21 cellular contexts compared by ENCODE assay signal in genomic region chr5:72271696-72272095, GRCh38.
"Had no signal": no experiment of that assay in that cellular context is flagged by ENCODE, and none has a peak within 500 bp of the region (broad histone marks: within the 10 kb centered on the region; RNA-seq: fewer than 3 reads in every experiment).

No MANE protein-coding gene starts in this region.

- H3K4me3 ChIP-seq: gastrocnemius medialis, left lung, lower lobe of right lung, prostate gland, right lobe of liver, testis had no signal

- H3K27ac ChIP-seq: gastrocnemius medialis, left lung, lower lobe of right lung, parathyroid adenoma, prostate gland, right lobe of liver, testis had no signal

- DNase-seq: endodermal cell; gastrocnemius medialis; immature natural killer cell; left lung; lower lobe of right lung; midbrain; naive B cell; nephron progenitor cell; retina; right lobe of liver; stimulated activated CD4-positive, alpha-beta T cell treated with anti-CD3 and anti-CD28 coated beads, Interleukin-2, amount 100 ng/mL, for 24 hours; stimulated activated CD4-positive, alpha-beta T cell treated with anti-CD3 and anti-CD28 coated beads, Interleukin-4, amount 100 ng/mL, for 4 hours; stimulated activated naive B cell treated with anti-CD40 and anti-IgM and Interleukin-4, amounts not matched to agents 10 μg/mL and 1 μg/mL and 100 μg/mL, for 72 hours; stimulated activated naive CD8-positive, alpha-beta T cell treated with anti-CD3 and anti-CD28 coated beads, Interleukin-15, amount 100 ng/mL, for 72 hours; testis; trophoblast cell had no signal

- H3K36me3 ChIP-seq: gastrocnemius medialis, left lung, lower lobe of right lung, prostate gland had no signal

- H3K4me3 Mint-ChIP-seq: endodermal cell; immature natural killer cell; memory B cell; naive B cell; nephron progenitor cell; stimulated activated naive B cell treated with anti-CD40 and anti-IgM and Interleukin-4, amounts not matched to agents 10 μg/mL and 1 μg/mL and 100 μg/mL, for 72 hours; stimulated activated naive CD8-positive, alpha-beta T cell treated with anti-CD3 and anti-CD28 coated beads, Interleukin-15, amount 100 ng/mL, for 72 hours had no signal

- H3K27ac Mint-ChIP-seq: endodermal cell; immature natural killer cell; memory B cell; nephron progenitor cell; stimulated activated naive B cell treated with anti-CD40 and anti-IgM and Interleukin-4, amounts not matched to agents 10 μg/mL and 1 μg/mL and 100 μg/mL, for 72 hours; stimulated activated naive CD8-positive, alpha-beta T cell treated with anti-CD3 and anti-CD28 coated beads, Interleukin-15, amount 100 ng/mL, for 72 hours had no signal

- H3K27me3 Mint-ChIP-seq: memory B cell; naive B cell; stimulated activated naive B cell treated with anti-CD40 and anti-IgM and Interleukin-4, amounts not matched to agents 10 μg/mL and 1 μg/mL and 100 μg/mL, for 72 hours; stimulated activated naive CD8-positive, alpha-beta T cell treated with anti-CD3 and anti-CD28 coated beads, Interleukin-15, amount 100 ng/mL, for 72 hours had no signal

- H2AFZ ChIP-seq: parathyroid adenoma had no signal

- H3K4me1 Mint-ChIP-seq: nephron progenitor cell had no signal

- H3K9me3 Mint-ChIP-seq: immature natural killer cell; stimulated activated naive B cell treated with anti-CD40 and anti-IgM and Interleukin-4, amounts not matched to agents 10 μg/mL and 1 μg/mL and 100 μg/mL, for 72 hours; stimulated activated naive CD8-positive, alpha-beta T cell treated with anti-CD3 and anti-CD28 coated beads, Interleukin-15, amount 100 ng/mL, for 72 hours had no signal

- H3K4me1 ChIP-seq: left lung, lower lobe of right lung, prostate gland, right lobe of liver, testis had no signal

- H3K27me3 ChIP-seq: gastrocnemius medialis, left lung, right lobe of liver, testis had no signal

- H3K9ac ChIP-seq: parathyroid adenoma had no signal

- FAIRE-seq: colon, keratinocyte had no signal

- H3K9me3 ChIP-seq: gastrocnemius medialis, left lung, lower lobe of right lung, prostate gland, right lobe of liver, testis had no signal
